ENCODE assay signal across 20 cellular contexts in genomic region chr16:86763819-86764218, GRCh38.
A peak's percentile ranks its signal among the peaks of the same experiment; 100 is the strongest.
DNase-seq lines count a peak whose midpoint lies in the region; ATAC-seq, FAIRE-seq and TF ChIP-seq lines count a peak whose summit lies in the region.
"Had no signal": no experiment of that assay in that cellular context is flagged by ENCODE, and none has a peak within 500 bp of the region (broad histone marks: within the 10 kb centered on the region; RNA-seq: fewer than 3 reads in every experiment).

No MANE protein-coding gene starts in this region.

- H4K20me1 ChIP-seq in neural progenitor cell (ENCODE audit: low read depth) (no peaks in the 10 kb centered on the region), HepG2 (ENCODE audit: insufficient read depth, low read length) (no peaks in the 10 kb centered on the region)

- no peaks in the 10 kb centered on the region for H3K9me3 ChIP-seq in neural progenitor cell (ENCODE audit: low read depth)
- no peaks in the 10 kb centered on the region for H3K9me3 ChIP-seq in HepG2 (ENCODE audit: low read length)
- H3K9me3 ChIP-seq: A549, Caco-2 had no signal

- H3F3A ChIP-seq in neural progenitor cell (ENCODE audit: low read depth): peaks cover 38% of the 10 kb centered on the region

- FAIRE-seq in HepG2 (lab: Jason Lieb, UNC): no peak
- FAIRE-seq: A549, D721Med, G401.6, GM12891, H54 had no signal

- no peak for TF ChIP-seq EP300 in HepG2 (IDR thresholded peaks at IDR 0.05; ENCODE audit: low read depth in 2 of 2, low read length in 2 of 2)
- no peak for TF ChIP-seq EP300 in HepG2 (CRISPR knock-in tag; IDR thresholded peaks at IDR 0.05; ENCODE audit: borderline replicate concordance)

- POLR2A ChIA-PET in HepG2 (lab: Yijun Ruan, JAX): no interaction called here

- peaks cover 2% of the 10 kb centered on the region for H3K9me3 Mint-ChIP-seq in neural progenitor cell
- H3K9me3 Mint-ChIP-seq: CD4-positive, alpha-beta T cell; GM23338 had no signal

- H3K4me1 ChIP-seq in neural progenitor cell: peaks cover 35% of the 10 kb centered on the region
- no peaks in the 10 kb centered on the region for H3K4me1 ChIP-seq in HepG2 (ENCODE audit: insufficient read depth, low read length)
- H3K4me1 ChIP-seq: Caco-2 had no signal

- no peak overlapping the region for H3K4me3 Mint-ChIP-seq in neural progenitor cell
- H3K4me3 Mint-ChIP-seq: CD4-positive, alpha-beta T cell; GM23338 had no signal

- TF ChIP-seq CTCF in neural progenitor cell (IDR thresholded peaks at IDR 0.05): no peak
- no peak for TF ChIP-seq CTCF in HepG2 (CRISPR knock-in tag; IDR thresholded peaks at IDR 0.05)

- H3K27ac ChIP-seq in neural progenitor cell: no peak overlapping the region
- H3K27ac ChIP-seq in HepG2 (ENCODE audit: extremely low read length, insufficient read depth, low read length): no peak overlapping the region
- H3K27ac ChIP-seq: 22Rv1, A549, C4-2B had no signal

- intact Hi-C loops in cardiac septum (cut with DNase I) (loop anchor here (5.0 kb wide), 1 partner anchor 187 kb away; the partner anchor contains the start of gene FOXL1), left cardiac atrium (cut with DNase I) (no loop called here), HepG2 (cut with micrococcal nuclease; ENCODE audit: unreplicated experiment) (no loop called here)

- no peak for TF ChIP-seq RAD21 in HepG2 (CRISPR knock-in tag; IDR thresholded peaks at IDR 0.05)

- H3K79me2 ChIP-seq in neural progenitor cell (ENCODE audit: low read depth) (no peaks in the 10 kb centered on the region), HepG2 (ENCODE audit: insufficient read depth, low read length) (no peaks in the 10 kb centered on the region)

- H3K27me3 Mint-ChIP-seq in neural progenitor cell (ENCODE audit: insufficient read depth, low read depth): peaks cover 31% of the 10 kb centered on the region

- BruUV-seq in HepG2 (replicated peaks; lab: Mats Ljungman, UMichigan): no TSS peak

- no peak overlapping the region for H3K9ac ChIP-seq in neural progenitor cell
- H3K9ac ChIP-seq in HepG2 (ENCODE audit: insufficient read depth, low read depth, low read length): no peak overlapping the region

- H3K36me3 Mint-ChIP-seq in neural progenitor cell: no peaks in the 10 kb centered on the region

- H3K27me3 ChIP-seq in neural progenitor cell (no peaks in the 10 kb centered on the region), HepG2 (ENCODE audit: control insufficient read depth in 1 of 2, insufficient read depth in 2 of 2, low read length in 2 of 2) (peaks cover 3 to 39% of the 10 kb centered on the region in 2 experiments; a peak in 4 of 5 replicates)

- TF ChIP-seq POLR2A in HepG2 (IDR thresholded peaks at IDR 0.05; ENCODE audit: insufficient read depth in 1 of 2, low read depth in 2 of 2, low read length in 2 of 2): no peak

- peaks cover 38% of the 10 kb centered on the region for H3K4me1 Mint-ChIP-seq in neural progenitor cell

- DNase-seq in cardiac septum (ENCODE audit: low spot score) (peak; percentile 39), left cardiac atrium (no peak), neural progenitor cell (ENCODE audit: low spot score) (no peak), NAMALWA (ENCODE audit: low spot score) (no peak), T-helper 9 cell (no peak), HepG2 (ENCODE audit: low spot score) (no peak)
- DNase-seq: AML-193; Caco-2; CD4-positive, alpha-beta T cell; HCEC 1CT had no signal

- H3K4me3 ChIP-seq in neural progenitor cell (no peak overlapping the region), HepG2 (replicated peaks in 1 of 3; ENCODE audit: insufficient read depth in 1 of 3, low read depth in 2 of 3, low read length in 3 of 3) (no peak overlapping the region)
- H3K4me3 ChIP-seq: A549, GM23338 had no signal

- no peak overlapping the region for H3K27ac Mint-ChIP-seq in neural progenitor cell
- H3K27ac Mint-ChIP-seq: CD4-positive, alpha-beta T cell; GM23338 had no signal

- CTCF ChIA-PET in HepG2 (lab: Yijun Ruan, JAX; ENCODE audit: low intra/inter-chr PET ratio, low total read pairs): no interaction called here

- no peaks in the 10 kb centered on the region for H3K36me3 ChIP-seq in neural progenitor cell
- no peaks in the 10 kb centered on the region for H3K36me3 ChIP-seq in HepG2 (replicated peaks in 1 of 2; ENCODE audit: control insufficient read depth in 1 of 2, insufficient read depth in 2 of 2, low read length in 2 of 2)

- WGBS in HepG2 (ENCODE audit: low lambda C conversion rate): 26% methylated on average over 12 of the region's 12 CpGs

- H3K4me2 ChIP-seq in neural progenitor cell: no peak overlapping the region
- H3K4me2 ChIP-seq in HepG2 (ENCODE audit: low read depth, low read length): no peak overlapping the region
- H3K4me2 ChIP-seq: A549, GM23338 had no signal

- no peak for ATAC-seq in left cardiac atrium
- ATAC-seq in SK-N-SH treated with all-trans-retinoic acid at 6 μM for 48 hours: peak; percentile 24; the same call in 2 of the 3 replicates
- no peak for ATAC-seq in HG03159 (IDR thresholded peaks at IDR 0.05; ENCODE audit: unreplicated experiment)
- ATAC-seq in HepG2: no peak
- ATAC-seq: A549, GM23338 had no signal

- peak overlapping the region; percentile 6 for H2AFZ ChIP-seq in neural progenitor cell (replicated peaks)
- H2AFZ ChIP-seq in HepG2 (ENCODE audit: low read length): no peak overlapping the region
- H2AFZ ChIP-seq: GM23338 had no signal

- in situ Hi-C loops in HepG2 (cut with HindIII; ENCODE audit: extremely low pct_ligation_motif_present, low pct_unique_long_range_greater_than_20kb): no loop called here

TF ChIP-seq in SK-N-SH treated with all-trans-retinoic acid at 6 μM for 48 hours, 23 proteins besides CTCF, POLR2A, EP300 and RAD21 (continues in another document):
- TF ChIP-seq TCF4 (CRISPR knock-in tag; IDR thresholded peaks at IDR 0.05; ENCODE audit: borderline replicate concordance) (no peak), PPARA (CRISPR knock-in tag; IDR thresholded peaks at IDR 0.05; ENCODE audit: borderline replicate concordance) (no peak), CREB5 (CRISPR knock-in tag; IDR thresholded peaks at IDR 0.05; ENCODE audit: low read depth) (no peak), PATZ1 (CRISPR knock-in tag; IDR thresholded peaks at IDR 0.05; ENCODE audit: borderline replicate concordance) (no peak), SNAI2 (CRISPR knock-in tag; IDR thresholded peaks at IDR 0.05) (no peak), ZNF70 (CRISPR knock-in tag; IDR thresholded peaks at IDR 0.05) (no peak)

TF ChIP-seq in HepG2, 621 proteins besides CTCF, POLR2A, EP300 and RAD21:
- TF ChIP-seq RBFOX2 (IDR thresholded peaks at IDR 0.05; ENCODE audit: low read depth, low read length) (no peak), SMC3 (IDR thresholded peaks at IDR 0.05; ENCODE audit: low read length) (no peak), LCORL (IDR thresholded peaks at IDR 0.05) (no peak), LCORL (CRISPR knock-in tag; IDR thresholded peaks at IDR 0.05) (no peak), ZGPAT (CRISPR knock-in tag; IDR thresholded peaks at IDR 0.05) (no peak), ZNF572 (CRISPR knock-in tag; IDR thresholded peaks at IDR 0.05) (no peak), ZNF598 (CRISPR knock-in tag; IDR thresholded peaks at IDR 0.05; ENCODE audit: borderline replicate concordance) (no peak), NFYC (CRISPR knock-in tag; IDR thresholded peaks at IDR 0.05) (no peak), MTA1 (CRISPR knock-in tag; IDR thresholded peaks at IDR 0.05; ENCODE audit: borderline replicate concordance) (no peak), CERS6 (CRISPR knock-in tag; IDR thresholded peaks at IDR 0.05) (no peak), AKAP8 (CRISPR knock-in tag; IDR thresholded peaks at IDR 0.05) (no peak), UBTF (CRISPR knock-in tag; IDR thresholded peaks at IDR 0.05) (no peak), ZNF577 (CRISPR knock-in tag; IDR thresholded peaks at IDR 0.05; ENCODE audit: borderline replicate concordance, low read depth) (no peak), SMARCE1 (IDR thresholded peaks at IDR 0.05; ENCODE audit: borderline replicate concordance) (no peak), GZF1 (CRISPR knock-in tag; IDR thresholded peaks at IDR 0.05) (no peak)
